ENCODE assay signal across 12 cellular contexts in the genomic region with DNA sequence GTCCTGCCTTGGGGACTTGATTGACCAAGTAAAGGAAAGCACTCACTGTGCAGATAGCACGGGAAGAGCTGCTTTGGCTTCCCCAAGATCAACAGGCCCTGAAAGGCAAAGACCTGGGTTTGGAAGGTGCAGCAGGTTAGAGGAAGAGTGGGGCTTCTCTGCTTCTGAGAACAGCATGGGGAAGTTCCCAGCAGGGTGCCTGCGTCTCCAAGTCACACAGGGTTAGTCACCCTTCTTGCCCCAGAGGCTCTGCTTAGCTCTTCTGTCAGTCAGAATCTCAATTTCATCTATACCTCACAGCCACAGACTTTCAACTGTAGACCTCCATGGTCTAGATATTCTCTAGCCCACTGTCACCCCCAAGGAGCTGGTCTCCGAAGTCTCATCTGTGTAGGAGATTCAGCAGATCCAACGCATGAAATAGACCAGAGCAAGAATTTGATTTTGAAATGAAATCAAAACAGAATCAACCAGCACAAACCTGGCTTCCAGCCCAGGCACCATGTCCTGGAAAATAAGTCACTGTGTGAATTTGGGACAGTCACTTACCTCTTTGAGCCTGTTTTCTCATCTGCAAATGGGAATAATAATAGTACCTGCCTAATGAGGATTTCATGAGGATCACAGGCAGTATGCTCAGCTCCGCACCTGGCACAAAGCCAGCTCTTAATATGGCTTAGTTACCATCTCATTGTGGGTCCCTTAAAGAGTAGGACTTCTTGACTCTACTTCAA.
DNase-seq lines count a peak whose midpoint lies in the region; ATAC-seq and TF ChIP-seq lines count a peak whose summit lies in the region.
"Had no signal": no experiment of that assay in that cellular context is flagged by ENCODE, and none has a peak within 500 bp of the region (broad histone marks: within the 10 kb centered on the region; RNA-seq: fewer than 3 reads in every experiment).

No MANE protein-coding gene starts in this region.

- peak; percentile 87 to 90 for ATAC-seq in activated naive CD4-positive, alpha-beta T cell treated with anti-CD3 and anti-CD28 coated beads, Interleukin-2, amount 50 U/mL, for 72 hours
- no peak for ATAC-seq in GM21381 (IDR thresholded peaks at IDR 0.05; ENCODE audit: unreplicated experiment)

- H3K9me3 Mint-ChIP-seq in activated naive CD4-positive, alpha-beta T cell treated with anti-CD3 and anti-CD28 coated beads, Interleukin-2, amount 50 U/mL, for 72 hours, result peaks cover 0 to 5% of the 10 kb centered on the region in 2 donors
- H3K9me3 Mint-ChIP-seq: central memory CD8-positive, alpha-beta T cell; T-helper 2 cell treated with Interferon-gamma antibody and Interleukin-4, amounts not matched to agents 5 μg/mL and 100 μg/mL, for 36 hours had no signal

- H3K9me3 ChIP-seq in stomach, result no peaks in the 10 kb centered on the region
- H3K9me3 ChIP-seq in sigmoid colon, result no peaks in the 10 kb centered on the region
- H3K9me3 ChIP-seq: suprapubic skin had no signal

- H3K4me3 ChIP-seq in stomach, result no peak overlapping the region
- no peak overlapping the region for H3K4me3 ChIP-seq in sigmoid colon
- H3K4me3 ChIP-seq: suprapubic skin had no signal

- H3K27ac Mint-ChIP-seq in activated naive CD4-positive, alpha-beta T cell treated with anti-CD3 and anti-CD28 coated beads, Interleukin-2, amount 50 U/mL, for 72 hours, result peak overlapping the region in 1 of 2 donors; percentile 82
- H3K27ac Mint-ChIP-seq: T-helper 2 cell treated with Interferon-gamma antibody and Interleukin-4, amounts not matched to agents 5 μg/mL and 100 μg/mL, for 36 hours had no signal

- TF ChIP-seq POLR2A in stomach (IDR thresholded peaks at IDR 0.05) (no peak), sigmoid colon (IDR thresholded peaks at IDR 0.05) (no peak)

- WGBS in stomach, 5 donors, result 44 to 57% (median 49%) methylated on average over 4 to 5 of the region's 5 CpGs
- 52 to 71% methylated on average over 5 of the region's 5 CpGs for WGBS in sigmoid colon, 2 donors

- H3K27ac ChIP-seq in stomach (no peak overlapping the region), sigmoid colon (no peak overlapping the region)
- H3K27ac ChIP-seq: suprapubic skin had no signal

- intact Hi-C loops in stomach (cut with DNase I; ENCODE audit: low total_unique reads) (no loop called here), sigmoid colon (cut with DNase I) (no loop called here)

- peaks cover 0 to 12% (median 9%) of the 10 kb centered on the region in 4 donors for H3K4me1 ChIP-seq in stomach
- H3K4me1 ChIP-seq in sigmoid colon, result peaks cover 0 to 7% (median 0%) of the 10 kb centered on the region in 4 donors
- H3K4me1 ChIP-seq: suprapubic skin had no signal

- TF ChIP-seq EP300 in stomach (IDR thresholded peaks at IDR 0.05), result no peak
- TF ChIP-seq EP300 in sigmoid colon (IDR thresholded peaks at IDR 0.05), result no peak

- H3K27me3 ChIP-seq in stomach, result peaks cover 0 to 10% (median 0%) of the 10 kb centered on the region in 3 donors
- peaks cover 0 to 10% (median 0%) of the 10 kb centered on the region in 3 donors for H3K27me3 ChIP-seq in sigmoid colon

- no peaks in the 10 kb centered on the region for H3K36me3 ChIP-seq in stomach
- H3K36me3 ChIP-seq in sigmoid colon, result no peaks in the 10 kb centered on the region
- H3K36me3 ChIP-seq: suprapubic skin had no signal

- DNase-seq in stimulated activated CD4-positive, alpha-beta T cell treated with anti-CD3 and anti-CD28 coated beads, Interleukin-15, amount 100 ng/mL, for 24 hours, result peak; percentile 53
- no peak for DNase-seq in stimulated activated CD4-positive, alpha-beta T cell treated with anti-CD3 and anti-CD28 coated beads, Interleukin-12 subunit alpha, Interleukin-12 subunit beta, amount 100 ng/mL, for 4 hours
- peak; percentile 86 for DNase-seq in NCI-H82 (lab: John Stamatoyannopoulos, UW)
- DNase-seq in activated naive CD4-positive, alpha-beta T cell treated with anti-CD3 and anti-CD28 coated beads, Interleukin-2, amount 50 U/mL, for 72 hours (ENCODE audit: low spot score in 2 of 2), result peak in 1 of 2 donors; percentile 35
- peak; percentile 27 for DNase-seq in stomach
- no peak for DNase-seq in sigmoid colon
- DNase-seq: hypothalamus, mammary epithelial cell had no signal

- no peak for TF ChIP-seq CTCF in stomach (IDR thresholded peaks at IDR 0.05)
- TF ChIP-seq CTCF in sigmoid colon (IDR thresholded peaks at IDR 0.05), result no peak

- no peaks in the 10 kb centered on the region for H3K36me3 Mint-ChIP-seq in activated naive CD4-positive, alpha-beta T cell treated with anti-CD3 and anti-CD28 coated beads, Interleukin-2, amount 50 U/mL, for 72 hours

Comparison
In these comparisons a context has a peak if more than half of its experiments do, and no peak if none do; other contexts are left out.
1. DNase-seq: peak in stimulated activated CD4-positive, alpha-beta T cell treated with anti-CD3 and anti-CD28 coated beads, Interleukin-15, amount 100 ng/mL, for 24 hours (single experiment), NCI-H82 (single experiment) and stomach (single experiment); none in stimulated activated CD4-positive, alpha-beta T cell treated with anti-CD3 and anti-CD28 coated beads, Interleukin-12 subunit alpha, Interleukin-12 subunit beta, amount 100 ng/mL, for 4 hours (single experiment) and sigmoid colon (single experiment).